Comparison of ENCODE assay signal across 10 cellular contexts in the genomic region with DNA sequence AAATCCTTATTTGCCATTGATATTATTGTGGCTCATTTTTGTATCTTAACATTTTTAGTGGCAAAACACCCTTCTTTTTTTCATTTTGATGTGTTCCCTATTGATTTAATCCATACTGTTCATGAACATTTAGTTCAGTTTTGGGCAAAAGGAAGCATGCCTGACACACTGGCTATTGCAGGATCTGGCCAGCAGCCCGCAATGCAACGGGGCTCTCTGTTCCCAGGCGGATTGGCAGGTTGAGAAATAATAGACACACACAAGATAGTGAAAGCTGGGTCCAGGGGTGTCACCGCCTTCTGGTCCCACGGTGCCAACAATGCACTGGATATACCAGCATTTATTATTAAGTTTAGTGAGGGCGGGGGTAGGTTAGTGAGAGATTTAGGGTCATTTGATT. TPM values are rescaled to one million over a fixed set of nuclear protein-coding genes. Genes with fewer than 3 reads are reported as not detected.
A peak's percentile ranks its signal among the peaks of the same experiment; 100 is the strongest.
DNase-seq lines count a peak whose midpoint lies in the region; ATAC-seq, FAIRE-seq and TF ChIP-seq lines count a peak whose summit lies in the region.
"Not testable (repeated sequence)": the region's sequence is repeated elsewhere in the genome, so short reads cannot be mapped to it uniquely, and the experiment has no call there.
"Had no signal": no experiment of that assay in that cellular context is flagged by ENCODE, and none has a peak within 500 bp of the region (broad histone marks: within the 10 kb centered on the region; RNA-seq: fewer than 3 reads in every experiment).

No MANE protein-coding gene starts in this region.

- H3K4me1 Mint-ChIP-seq in glutamatergic neuron (ENCODE audit: low read depth, unreplicated experiment) = not testable (repeated sequence)

- DNase-seq in glutamatergic neuron = not testable (repeated sequence)
- DNase-seq in heart left ventricle (peak in 3 of 5 donors; percentile 24 to 63 (median 36)), left ventricle myocardium inferior (peak; percentile 39), right cardiac atrium (peak; percentile 26 to 65 (median 58)), pancreas (peak in 3 of 6 donors; percentile 26 to 38 (median 37))

- not testable (repeated sequence) for H3K4me3 Mint-ChIP-seq in glutamatergic neuron (ENCODE audit: unreplicated experiment)

- not testable (repeated sequence) for H3K4me3 ChIP-seq in heart left ventricle; left ventricle myocardium inferior; right cardiac atrium (ENCODE audit: low read length); liver (ENCODE audit: low read depth in 1 of 3, low read length in 3 of 3); pancreas; subcutaneous abdominal adipose tissue (ENCODE audit: low read depth in 1 of 5, low read length in 5 of 5)

- ATAC-seq in heart left ventricle (peak in 1 of 4 donors; percentile 42), right cardiac atrium (peak in 1 of 2 donors; percentile 45), pancreas (peak; percentile 39 to 63 (median 50))

- not testable (repeated sequence) for H3K9me3 Mint-ChIP-seq in glutamatergic neuron (ENCODE audit: unreplicated experiment)

- not testable (repeated sequence) for H3K36me3 ChIP-seq in heart left ventricle; left ventricle myocardium inferior; liver (ENCODE audit: control insufficient read depth in 4 of 4, insufficient read depth in 3 of 4, low read depth in 1 of 4, low read length in 3 of 4); pancreas; subcutaneous abdominal adipose tissue (ENCODE audit: control insufficient read depth in 5 of 5, insufficient read depth in 5 of 5, low read length in 5 of 5)

- TF ChIP-seq RAD21 in liver (IDR thresholded peaks at IDR 0.05) = peak in 1 of 2 donors; percentile 41

- not testable (repeated sequence) for H3K27me3 Mint-ChIP-seq in glutamatergic neuron (ENCODE audit: unreplicated experiment)

- intact Hi-C loops in heart left ventricle (cut with DNase I); left ventricle myocardium inferior (cut with micrococcal nuclease); right cardiac atrium (cut with DNase I); pancreas (cut with DNase I): not testable (repeated sequence)

- H3K36me3 Mint-ChIP-seq in glutamatergic neuron (ENCODE audit: unreplicated experiment) = not testable (repeated sequence)

- H3K4me1 ChIP-seq in heart left ventricle; right cardiac atrium (ENCODE audit: control insufficient read depth, insufficient read depth, low read length): not testable (repeated sequence)
- H3K4me1 ChIP-seq in left ventricle myocardium inferior (peaks cover 18% of the 10 kb centered on the region), liver (ENCODE audit: control insufficient read depth in 4 of 4, insufficient read depth in 4 of 4, low read length in 3 of 4) (peaks cover 6 to 41% (median 34%) of the 10 kb centered on the region in 4 donors), pancreas (peaks cover 4 to 23% (median 4%) of the 10 kb centered on the region in 3 donors), subcutaneous abdominal adipose tissue (ENCODE audit: control insufficient read depth in 5 of 5, insufficient read depth in 5 of 5, low read length in 5 of 5) (peaks cover 5 to 36% (median 19%) of the 10 kb centered on the region in 5 donors)

- H3K9ac ChIP-seq in liver (ENCODE audit: low read depth in 1 of 2, low read length in 2 of 2); subcutaneous abdominal adipose tissue (ENCODE audit: low read length in 5 of 5): not testable (repeated sequence)

- not testable (repeated sequence) for H3K27me3 ChIP-seq in heart left ventricle; left ventricle myocardium inferior (ENCODE audit: low read depth); right cardiac atrium (ENCODE audit: control insufficient read depth, insufficient read depth); liver (ENCODE audit: control insufficient read depth in 4 of 4, insufficient read depth in 4 of 4, low read length in 3 of 4); pancreas; subcutaneous abdominal adipose tissue (ENCODE audit: control insufficient read depth in 5 of 5, insufficient read depth in 4 of 5, low read length in 5 of 5)

- not testable (repeated sequence) for TF ChIP-seq POLR2A in heart left ventricle (IDR thresholded peaks at IDR 0.05)

- WGBS in heart left ventricle, 4 donors = 43 to 61% (median 54%) methylated on average over 6 of the region's 6 CpGs
- WGBS in right cardiac atrium = 46% methylated on average over 6 of the region's 6 CpGs
- WGBS in liver = 42% methylated on average over 6 of the region's 6 CpGs
- WGBS in pancreas, 2 donors = 17 to 22% methylated on average over 6 of the region's 6 CpGs

- H3K9me3 ChIP-seq in heart left ventricle; left ventricle myocardium inferior (replicated peaks); right cardiac atrium (ENCODE audit: control insufficient read depth, low read length); liver (ENCODE audit: control insufficient read depth in 4 of 4, low read length in 3 of 4); pancreas; subcutaneous abdominal adipose tissue (ENCODE audit: control insufficient read depth in 5 of 5, low read length in 5 of 5): not testable (repeated sequence)

- H3K27ac ChIP-seq in VCaP = peak overlapping the region; percentile 83
- H3K27ac ChIP-seq in heart left ventricle; right cardiac atrium (ENCODE audit: low read length): not testable (repeated sequence)
- H3K27ac ChIP-seq in left ventricle myocardium inferior (replicated peaks) = peak overlapping the region; percentile 39
- H3K27ac ChIP-seq in liver (ENCODE audit: low read depth in 1 of 2, low read length in 2 of 2) = peak overlapping the region in 1 of 2 donors; percentile 69
- H3K27ac ChIP-seq in pancreas = peak overlapping the region in 1 of 4 donors; percentile 7
- peak overlapping the region; percentile 41 for H3K27ac ChIP-seq in subcutaneous abdominal adipose tissue (ENCODE audit: low read depth, low read length)

- FAIRE-seq in pancreas (lab: Jason Lieb, UNC) = not testable (repeated sequence)

- not testable (repeated sequence) for TF ChIP-seq CTCF in VCaP (conservative IDR thresholded peaks at IDR 0.05); glutamatergic neuron (IDR thresholded peaks at IDR 0.05; ENCODE audit: partially characterized antibody, unreplicated experiment); heart left ventricle (IDR thresholded peaks at IDR 0.05); left ventricle myocardium inferior (IDR thresholded peaks at IDR 0.05; ENCODE audit: borderline replicate concordance); liver (IDR thresholded peaks at IDR 0.05; ENCODE audit: low read depth, low read length, missing input control); pancreas (IDR thresholded peaks at IDR 0.05)

- peak overlapping the region; percentile 0 for H3K27ac Mint-ChIP-seq in glutamatergic neuron (ENCODE audit: unreplicated experiment)

TF ChIP-seq in liver, 16 proteins besides CTCF, POLR2A, EP300 and RAD21 (continues in another document):
- TF ChIP-seq EGR1 (IDR thresholded peaks at IDR 0.05; ENCODE audit: low read depth in 2 of 2) = peak in 1 of 2 donors; percentile 28
- TF ChIP-seq, protein P1, sequence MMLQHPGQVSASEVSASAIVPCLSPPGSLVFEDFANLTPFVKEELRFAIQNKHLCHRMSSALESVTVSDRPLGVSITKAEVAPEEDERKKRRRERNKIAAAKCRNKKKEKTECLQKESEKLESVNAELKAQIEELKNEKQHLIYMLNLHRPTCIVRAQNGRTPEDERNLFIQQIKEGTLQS (IDR thresholded peaks at IDR 0.05) = peak; percentile 20
- peak; percentile 23 for TF ChIP-seq MAX (IDR thresholded peaks at IDR 0.05)
- peak; percentile 39 for TF ChIP-seq SP1 (IDR thresholded peaks at IDR 0.05)
- TF ChIP-seq HNF4A (conservative IDR thresholded peaks at IDR 0.05) = peak in 1 of 2 donors; percentile 32

RNA-seq across cellular contexts. Expression of gene STBD1, which starts 24.9 kb away (rescaled TPM):
- total RNA-seq in glutamatergic neuron (ENCODE audit: unreplicated experiment) = 15.9 TPM
- 10 to 100 TPM; 16.8 to 48.6 (median 25.5) TPM for total RNA-seq in heart left ventricle
- polyA plus RNA-seq in heart left ventricle = 10 to 100 TPM; 35.0 to 50.8 TPM
- 24.3 TPM for total RNA-seq in left ventricle myocardium inferior
- total RNA-seq in right cardiac atrium = 10 to 100 TPM; 28.5 to 42.6 (median 31.3) TPM
- polyA plus RNA-seq in right cardiac atrium = 33.8 TPM
- total RNA-seq in liver = 10 to 100 TPM; 10.3 to 18.9 TPM
- 10 to 100 TPM; 41.7 to 42.5 TPM for polyA plus RNA-seq in liver
- 1 to 10 TPM; 1.7 to 6.5 (median 2.6) TPM for total RNA-seq in pancreas
- 1 to 10 TPM; 3.6 to 5.0 TPM for polyA plus RNA-seq in pancreas
- total RNA-seq: A673; CD8-positive, alpha-beta T cell had no signal

RNA-seq across cellular contexts. Expression of gene FAM47E, which starts 30.1 kb away (rescaled TPM):
- total RNA-seq in glutamatergic neuron (ENCODE audit: unreplicated experiment) = 2.9 TPM
- 1 to 10 TPM in 8 of 9 donors, under 1 TPM in 1; 0.48 to 4.9 (median 2.5) TPM for total RNA-seq in heart left ventricle
- polyA plus RNA-seq in heart left ventricle = 1 to 10 TPM in 1 of 2 donors, under 1 TPM in 1; 0.36 to 3.2 TPM
- total RNA-seq in left ventricle myocardium inferior = 3.0 TPM
- 1 to 10 TPM; 2.6 to 3.3 (median 2.9) TPM for total RNA-seq in right cardiac atrium
- 4.5 TPM for polyA plus RNA-seq in right cardiac atrium
- 1 to 10 TPM; 1.3 to 2.0 TPM for total RNA-seq in liver
- polyA plus RNA-seq in liver = 1 to 10 TPM in 1 of 2 donors, under 1 TPM in 1; 0.85 to 2.5 TPM
- 10 to 100 TPM in 2 of 6 donors, 1 to 10 TPM in 4; 3.6 to 11.5 (median 7.3) TPM for total RNA-seq in pancreas
- 10 to 100 TPM; 13.1 to 14.8 TPM for polyA plus RNA-seq in pancreas
